Comparison of ENCODE assay signal across 19 cellular contexts in the genomic region with DNA sequence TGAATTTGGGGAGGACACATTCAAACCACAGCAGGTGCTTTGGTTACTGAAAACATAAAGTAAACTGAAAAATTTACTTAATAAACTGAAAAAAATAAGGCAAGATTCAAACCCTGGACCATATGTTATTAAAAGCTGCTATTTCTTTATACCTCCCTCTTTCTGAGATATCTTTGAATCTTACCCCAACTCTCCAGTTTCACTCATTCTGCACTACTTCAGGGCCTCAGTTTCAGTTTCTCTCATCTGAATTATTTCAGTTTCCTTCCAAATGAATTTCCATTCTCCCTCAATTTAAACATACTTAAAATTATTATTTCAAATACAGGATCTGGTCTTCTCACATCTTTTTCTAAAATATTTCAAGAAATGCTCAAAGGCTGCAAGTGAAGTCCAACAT. TPM values are rescaled to one million over a fixed set of nuclear protein-coding genes. Genes with fewer than 3 reads are reported as not detected.
DNase-seq lines count a peak whose midpoint lies in the region; ATAC-seq and TF ChIP-seq lines count a peak whose summit lies in the region.
"Had no signal": no experiment of that assay in that cellular context is flagged by ENCODE, and none has a peak within 500 bp of the region (broad histone marks: within the 10 kb centered on the region; RNA-seq: fewer than 3 reads in every experiment).

No MANE protein-coding gene starts in this region.

- intact Hi-C loops in Caco-2 (cut with micrococcal nuclease; ENCODE audit: unreplicated experiment), result no loop called here

- peak overlapping the region; percentile 79 for H3K4me2 ChIP-seq in KMS-11

- no peak overlapping the region for H3K9ac ChIP-seq in KMS-11

- peaks cover 29% of the 10 kb centered on the region for H3K4me1 Mint-ChIP-seq in activated CD8-positive, alpha-beta memory T cell treated with anti-CD3 and anti-CD28 coated beads, Interleukin-2, amount 10 ng/mL, durations not matched to agents 7 days and 5 days
- H3K4me1 Mint-ChIP-seq in activated naive CD8-positive, alpha-beta T cell treated with anti-CD3 and anti-CD28 coated beads, Interleukin-2, amount 10 ng/mL, durations not matched to agents 7 days and 5 days, result peaks cover 17% of the 10 kb centered on the region
- H3K4me1 Mint-ChIP-seq in Caco-2 (ENCODE audit: low read depth, unreplicated experiment), result peaks cover 7% of the 10 kb centered on the region

- POLR2A ChIA-PET in activated naive CD8-positive, alpha-beta T cell treated with anti-CD3 and anti-CD28 coated beads, Interleukin-2, amount 10 ng/mL, durations not matched to agents 7 days and 5 days (lab: Charles Lee), result no interaction called here
- POLR2A ChIA-PET in Caco-2 (lab: Charles Lee), result interaction anchor here (0.6 kb wide), 1 partner anchor 1681 kb away, joined by 3 read pairs; no protein-coding TSS in a partner anchor

- H3K79me2 ChIP-seq in KMS-11 (ENCODE audit: insufficient read depth, low read depth), result no peaks in the 10 kb centered on the region

- no peak for ATAC-seq in activated CD8-positive, alpha-beta memory T cell treated with anti-CD3 and anti-CD28 coated beads, Interleukin-2, amount 10 ng/mL, durations not matched to agents 7 days and 5 days
- ATAC-seq in activated naive CD8-positive, alpha-beta T cell treated with anti-CD3 and anti-CD28 coated beads, Interleukin-2, amount 10 ng/mL, durations not matched to agents 7 days and 5 days (ENCODE audit: low read depth), result no peak
- ATAC-seq in GM18907 (IDR thresholded peaks at IDR 0.05; ENCODE audit: unreplicated experiment), result no peak

- no peaks in the 10 kb centered on the region for H3K27me3 ChIP-seq in KMS-11 (ENCODE audit: insufficient read depth, low read depth)
- H3K27me3 ChIP-seq in Caco-2 (replicated peaks; ENCODE audit: control insufficient read depth, insufficient read depth, low read length), result no peaks in the 10 kb centered on the region

- no peaks in the 10 kb centered on the region for H3K27me3 Mint-ChIP-seq in activated CD8-positive, alpha-beta memory T cell treated with anti-CD3 and anti-CD28 coated beads, Interleukin-2, amount 10 ng/mL, durations not matched to agents 7 days and 5 days
- no peaks in the 10 kb centered on the region for H3K27me3 Mint-ChIP-seq in activated naive CD8-positive, alpha-beta T cell treated with anti-CD3 and anti-CD28 coated beads, Interleukin-2, amount 10 ng/mL, durations not matched to agents 7 days and 5 days
- no peaks in the 10 kb centered on the region for H3K27me3 Mint-ChIP-seq in Caco-2 (ENCODE audit: insufficient read depth, unreplicated experiment)

- H3K36me3 Mint-ChIP-seq in activated CD8-positive, alpha-beta memory T cell treated with anti-CD3 and anti-CD28 coated beads, Interleukin-2, amount 10 ng/mL, durations not matched to agents 7 days and 5 days, result peaks cover 2% of the 10 kb centered on the region
- H3K36me3 Mint-ChIP-seq in activated naive CD8-positive, alpha-beta T cell treated with anti-CD3 and anti-CD28 coated beads, Interleukin-2, amount 10 ng/mL, durations not matched to agents 7 days and 5 days, result peaks cover 5% of the 10 kb centered on the region
- H3K36me3 Mint-ChIP-seq in Caco-2 (ENCODE audit: insufficient read depth, unreplicated experiment), result no peaks in the 10 kb centered on the region

- H3K9me3 Mint-ChIP-seq in activated CD8-positive, alpha-beta memory T cell treated with anti-CD3 and anti-CD28 coated beads, Interleukin-2, amount 10 ng/mL, durations not matched to agents 7 days and 5 days (ENCODE audit: low read depth), result peaks cover 4% of the 10 kb centered on the region
- H3K9me3 Mint-ChIP-seq in activated naive CD8-positive, alpha-beta T cell treated with anti-CD3 and anti-CD28 coated beads, Interleukin-2, amount 10 ng/mL, durations not matched to agents 7 days and 5 days, result peaks cover 1% of the 10 kb centered on the region
- no peaks in the 10 kb centered on the region for H3K9me3 Mint-ChIP-seq in Caco-2 (ENCODE audit: unreplicated experiment)
- H3K9me3 Mint-ChIP-seq: H9 had no signal

- H4K20me1 ChIP-seq in KMS-11 (ENCODE audit: insufficient read depth), result no peaks in the 10 kb centered on the region

- BruUV-seq in Caco-2 (replicated peaks; lab: Mats Ljungman, UMichigan), result no TSS peak

- peaks cover 59% of the 10 kb centered on the region for H3K4me1 ChIP-seq in KMS-11 (ENCODE audit: low read depth, poor library complexity, severe bottlenecking)
- peaks cover 11% of the 10 kb centered on the region; the same call in 1 of the 2 replicates for H3K4me1 ChIP-seq in Caco-2

- DNase-seq in activated CD8-positive, alpha-beta memory T cell treated with anti-CD3 and anti-CD28 coated beads, Interleukin-2, amount 10 ng/mL, durations not matched to agents 7 days and 5 days, result no peak
- no peak for DNase-seq in activated CD8-positive, alpha-beta memory T cell treated with anti-CD3 and anti-CD28 coated beads, Interleukin-2, amount 50 U/mL, for 4 hours
- DNase-seq in GM10266 (ENCODE audit: extremely low spot score), result peak; percentile 11
- DNase-seq in activated naive CD8-positive, alpha-beta T cell treated with anti-CD3 and anti-CD28 coated beads, Interleukin-2, amount 10 ng/mL, durations not matched to agents 7 days and 5 days, result no peak
- no peak for DNase-seq in NCI-H2029 treated with DMSO at 0.1 percent for 48 hours (lab: John Stamatoyannopoulos, UW)
- no peak for DNase-seq in Caco-2
- DNase-seq: 8988T; Calu3; GF-D8; H9; IMR-90; Kasumi-1; NCI-H1092 treated with DMSO at 0.1 percent for 48 hours; NCI-H2081 treated with DMSO at 0.1 percent for 48 hours; NCI-H446 treated with DMSO at 0.1 percent for 48 hours; NK-92 treated with Interleukin-12 subunit alpha and Interleukin-12 subunit beta, amount 100 ng/mL, for 24 hours; Right ventricle myocardium superior had no signal

- H3K4me3 ChIP-seq in KMS-11 (IDR thresholded peaks at IDR 0.05; ENCODE audit: insufficient read depth, low read depth, low read length) (no peak overlapping the region), Caco-2 (ENCODE audit: low read depth, low read length) (no peak overlapping the region)

- CTCF ChIA-PET in activated CD8-positive, alpha-beta memory T cell treated with anti-CD3 and anti-CD28 coated beads, Interleukin-2, amount 10 ng/mL, durations not matched to agents 7 days and 5 days (lab: Charles Lee), result interaction anchor here (1.6 to 1.7 kb wide), 2 partner anchors 50 to 56 kb away, joined by 3 to 7 read pairs; a partner anchor contains a TSS
- CTCF ChIA-PET in Caco-2 (lab: Charles Lee), result interaction anchor here (1.4 kb wide), 1 partner anchor 182 kb away, joined by 3 read pairs; no protein-coding TSS in a partner anchor

- peak overlapping the region; percentile 1 for H3K27ac Mint-ChIP-seq in activated CD8-positive, alpha-beta memory T cell treated with anti-CD3 and anti-CD28 coated beads, Interleukin-2, amount 10 ng/mL, durations not matched to agents 7 days and 5 days
- H3K27ac Mint-ChIP-seq in activated naive CD8-positive, alpha-beta T cell treated with anti-CD3 and anti-CD28 coated beads, Interleukin-2, amount 10 ng/mL, durations not matched to agents 7 days and 5 days, result peak overlapping the region; percentile 11
- no peak overlapping the region for H3K27ac Mint-ChIP-seq in Caco-2 (ENCODE audit: unreplicated experiment)
- H3K27ac Mint-ChIP-seq: H9 had no signal

- TF ChIP-seq CTCF in GM10266 (IDR thresholded peaks at IDR 0.05; ENCODE audit: control insufficient read depth, insufficient read depth, low read depth, missing control alignments) (no peak), KMS-11 (conservative IDR thresholded peaks at IDR 0.05; ENCODE audit: low read depth, low read length) (no peak), Caco-2 (IDR thresholded peaks at IDR 0.05; ENCODE audit: insufficient read depth in 1 of 2, low read depth in 1 of 2, low read length in 1 of 2, severe bottlenecking in 1 of 2, unreplicated experiment in 1 of 2) (no peak)

- peak overlapping the region; percentile 3 for H3K4me3 Mint-ChIP-seq in activated CD8-positive, alpha-beta memory T cell treated with anti-CD3 and anti-CD28 coated beads, Interleukin-2, amount 10 ng/mL, durations not matched to agents 7 days and 5 days
- H3K4me3 Mint-ChIP-seq in activated naive CD8-positive, alpha-beta T cell treated with anti-CD3 and anti-CD28 coated beads, Interleukin-2, amount 10 ng/mL, durations not matched to agents 7 days and 5 days, result no peak overlapping the region
- H3K4me3 Mint-ChIP-seq in Caco-2 (ENCODE audit: unreplicated experiment), result no peak overlapping the region
- H3K4me3 Mint-ChIP-seq: H9 had no signal

- no peaks in the 10 kb centered on the region for H3K9me3 ChIP-seq in Caco-2

- H3K36me3 ChIP-seq in KMS-11 (ENCODE audit: insufficient read depth), result no peaks in the 10 kb centered on the region
- H3K36me3 ChIP-seq in Caco-2 (ENCODE audit: control insufficient read depth, insufficient read depth, low read length), result no peaks in the 10 kb centered on the region

- H2AFZ ChIP-seq in KMS-11 (ENCODE audit: low read depth), result peak overlapping the region; percentile 14; the same call in 1 of the 2 replicates

- H3K27ac ChIP-seq in KMS-11, result peak overlapping the region; percentile 64

RNA-seq across cellular contexts. Expression of a gene that starts 4.9 kb away (rescaled TPM):
- 10 to 100 TPM; 74.9 to 81.8 TPM for total RNA-seq in activated CD8-positive, alpha-beta memory T cell treated with anti-CD3 and anti-CD28 coated beads, Interleukin-2, amount 10 ng/mL, durations not matched to agents 7 days and 5 days
- total RNA-seq in activated naive CD8-positive, alpha-beta T cell treated with anti-CD3 and anti-CD28 coated beads, Interleukin-2, amount 10 ng/mL, durations not matched to agents 7 days and 5 days, result 10 to 100 TPM; 54.0 to 59.9 TPM
- 20.6 and 22.5 TPM in 2 replicates for total RNA-seq in Caco-2 (2022)

RNA-seq across cellular contexts. Expression of a gene that starts 29.0 kb away (rescaled TPM):
- total RNA-seq in activated CD8-positive, alpha-beta memory T cell treated with anti-CD3 and anti-CD28 coated beads, Interleukin-2, amount 10 ng/mL, durations not matched to agents 7 days and 5 days, result 10 to 100 TPM; 21.1 to 27.3 TPM
- 10 to 100 TPM; 24.3 to 27.3 TPM for total RNA-seq in activated naive CD8-positive, alpha-beta T cell treated with anti-CD3 and anti-CD28 coated beads, Interleukin-2, amount 10 ng/mL, durations not matched to agents 7 days and 5 days
- 29.5 and 30.2 TPM in 2 replicates for total RNA-seq in Caco-2 (2022)

RNA-seq across cellular contexts. Expression of a gene that starts 50.0 kb away (rescaled TPM):
- total RNA-seq in activated CD8-positive, alpha-beta memory T cell treated with anti-CD3 and anti-CD28 coated beads, Interleukin-2, amount 10 ng/mL, durations not matched to agents 7 days and 5 days, result 10 to 100 TPM; 12.7 to 16.0 TPM
- total RNA-seq in activated naive CD8-positive, alpha-beta T cell treated with anti-CD3 and anti-CD28 coated beads, Interleukin-2, amount 10 ng/mL, durations not matched to agents 7 days and 5 days, result 10 to 100 TPM; 13.0 to 15.3 TPM
- 8.1 and 9.7 TPM in 2 replicates for total RNA-seq in Caco-2 (2022)
